In the genomic region with DNA sequence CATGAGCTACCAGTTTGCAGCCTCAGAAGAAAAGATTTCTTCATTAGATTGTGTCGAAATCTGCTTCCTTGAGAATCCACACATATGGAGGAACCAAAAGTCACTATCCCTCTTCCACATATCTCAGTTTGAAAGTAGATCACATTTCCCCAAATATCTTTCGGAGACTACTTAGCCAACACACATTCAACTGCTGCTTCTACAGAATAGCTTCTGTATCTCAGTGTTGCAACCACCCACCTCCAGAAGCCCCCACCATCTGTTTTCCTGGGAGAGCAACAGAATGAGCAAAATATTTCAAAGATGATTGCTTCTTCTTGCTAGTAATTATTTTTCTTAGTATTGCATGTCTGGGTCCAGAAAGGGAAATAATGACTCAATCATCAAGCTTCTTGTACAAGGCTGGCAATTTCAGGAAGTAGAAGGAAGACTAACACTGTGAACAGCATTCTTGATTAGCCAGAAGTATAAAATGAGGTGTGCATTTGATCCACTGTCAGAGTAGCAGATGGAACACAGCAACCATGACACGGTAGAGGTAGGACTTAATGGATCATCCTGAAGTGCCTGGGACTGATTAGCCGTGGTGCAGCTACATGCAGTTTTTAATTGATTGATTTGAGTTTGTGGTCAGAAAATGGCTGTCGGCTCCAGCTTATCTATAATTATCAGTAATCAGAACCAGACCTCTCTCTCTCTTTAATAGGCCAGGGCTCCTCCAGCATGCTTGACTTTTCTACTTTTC, we compare ENCODE assay signal across 10 cellular contexts. TPM values are rescaled to one million over a fixed set of nuclear protein-coding genes. Genes with fewer than 3 reads are reported as not detected.
DNase-seq lines count a peak whose midpoint lies in the region; ATAC-seq and TF ChIP-seq lines count a peak whose summit lies in the region.
"Had no signal": no experiment of that assay in that cellular context is flagged by ENCODE, and none has a peak within 500 bp of the region (broad histone marks: within the 10 kb centered on the region; RNA-seq: fewer than 3 reads in every experiment).

No MANE protein-coding gene starts in this region.

- POLR2A ChIA-PET in T-cell (lab: Charles Lee): no interaction called here

- H3K27ac ChIP-seq in suprapubic skin: no peak overlapping the region

- no peak overlapping the region for H3K4me3 ChIP-seq in epithelial cell of esophagus (ENCODE audit: low read length)
- H3K4me3 ChIP-seq in suprapubic skin: no peak overlapping the region

- no peak for TF ChIP-seq EP300 in suprapubic skin (IDR thresholded peaks at IDR 0.05)

- H3K27me3 ChIP-seq in suprapubic skin: no peaks in the 10 kb centered on the region

- H3K9me3 ChIP-seq in suprapubic skin: no peaks in the 10 kb centered on the region

- no peaks in the 10 kb centered on the region for H3K36me3 Mint-ChIP-seq in T-cell

- H3K4me1 Mint-ChIP-seq in T-cell: no peaks in the 10 kb centered on the region
- H3K4me1 Mint-ChIP-seq: T-helper 17 cell had no signal

- no peak overlapping the region for H3K27ac Mint-ChIP-seq in T-cell
- H3K27ac Mint-ChIP-seq: T-helper 17 cell had no signal

- CTCF ChIA-PET in T-cell (lab: Charles Lee): no interaction called here

- no peak for ATAC-seq in T-cell (replicated peaks in 1 of 4)
- ATAC-seq in HG02870 (IDR thresholded peaks at IDR 0.05; ENCODE audit: unreplicated experiment): no peak
- ATAC-seq: T-helper 17 cell had no signal

- H3K4me1 ChIP-seq in suprapubic skin: peaks cover 8% of the 10 kb centered on the region

- H3K4me3 Mint-ChIP-seq in T-cell: no peak overlapping the region
- H3K4me3 Mint-ChIP-seq: T-helper 17 cell had no signal

- WGBS in suprapubic skin: 63% methylated on average over 5 of the region's 5 CpGs

- H3K9me3 Mint-ChIP-seq in T-cell: peaks cover 4 to 7% (median 7%) of the 10 kb centered on the region in 3 donors

- peaks cover 0 to 8% of the 10 kb centered on the region in 2 donors for H3K27me3 Mint-ChIP-seq in T-cell
- H3K27me3 Mint-ChIP-seq: T-helper 17 cell had no signal

- TF ChIP-seq CTCF in epithelial cell of esophagus (IDR thresholded peaks at IDR 0.05; ENCODE audit: insufficient read depth, low read depth, low read length, missing control alignments): no peak
- no peak for TF ChIP-seq CTCF in suprapubic skin (IDR thresholded peaks at IDR 0.05)

- no peak for TF ChIP-seq POLR2A in suprapubic skin (IDR thresholded peaks at IDR 0.05)

- peak; percentile 90 for DNase-seq in CD1c-positive myeloid dendritic cell (ENCODE audit: extremely low spot score)
- peak; percentile 80 for DNase-seq in NOMO-1 treated with dmso at 0.1 percent for 144 hours (lab: John Stamatoyannopoulos, UW; ENCODE audit: unreplicated experiment)
- peak; percentile 39 for DNase-seq in epithelial cell of esophagus (ENCODE audit: low read depth)
- peak; percentile 43 for DNase-seq in non-pigmented ciliary epithelial cell (ENCODE audit: low read depth)
- no peak for DNase-seq in T-cell
- no peak for DNase-seq in suprapubic skin (ENCODE audit: low spot score in 2 of 2)
- no peak for DNase-seq in COLO829 (ENCODE audit: low spot score)
- DNase-seq: NCI-H774, T-helper 17 cell had no signal

- no peaks in the 10 kb centered on the region for H3K36me3 ChIP-seq in suprapubic skin

RNA-seq across cellular contexts. Expression of gene ZC3H11B, which starts 24.9 kb away (rescaled TPM):
- total RNA-seq in T-cell: under 1 TPM in 2 of 5 donors, not detected in 3; 0.19 to 0.47 TPM
- under 1 TPM; 0.21 to 0.45 (median 0.33) TPM for total RNA-seq in suprapubic skin

Comparison
In these comparisons a context has a peak if more than half of its experiments do, and no peak if none do; other contexts are left out.
1. DNase-seq: peak in CD1c-positive myeloid dendritic cell (single experiment), NOMO-1 treated with dmso at 0.1 percent for 144 hours (single experiment), epithelial cell of esophagus (single experiment) and non-pigmented ciliary epithelial cell (single experiment); none in T-cell (0 of 34), suprapubic skin (0 of 2) and COLO829 (single experiment).